26 cellular contexts compared by ENCODE assay signal in genomic region chr3:61863579-61863978, GRCh38.
"Had no signal": no experiment of that assay in that cellular context is flagged by ENCODE, and none has a peak within 500 bp of the region (broad histone marks: within the 10 kb centered on the region; RNA-seq: fewer than 3 reads in every experiment).

No MANE protein-coding gene starts in this region.

- H3K36me3 ChIP-seq: brain microvascular endothelial cell, esophagus muscularis mucosa, gastrocnemius medialis had no signal

- DNase-seq: activated CD4-positive, alpha-beta T cell treated with anti-CD3 and anti-CD28 coated beads for 36 hours; activated CD4-positive, alpha-beta T cell treated with anti-CD3 and anti-CD28 coated beads, Interleukin-2, amount 10 ng/mL, durations not matched to agents 24 days and 14 days; activated CD4-positive, alpha-beta T cell treated with anti-CD3 and anti-CD28 coated beads, Interleukin-2, amount 50 U/mL, for 4 hours; activated CD4-positive, CD25-positive, alpha-beta regulatory T cell; activated CD4-positive, CD25-positive, alpha-beta regulatory T cell treated with anti-CD3 and anti-CD28 coated beads, Interleukin-2, amount 50 U/mL, for 72 hours; activated CD8-positive, alpha-beta memory T cell treated with anti-CD3 and anti-CD28 coated beads for 24 hours; activated CD8-positive, alpha-beta T cell treated with anti-CD3 and anti-CD28 coated beads for 36 hours; activated effector memory CD4-positive, alpha-beta T cell treated with Interleukin-2 at 50 U/mL for 16 hours; activated gamma-delta T cell treated with Interleukin-2 at 50 U/mL for 16 hours; activated naive CD4-positive, alpha-beta T cell treated with anti-CD3 and anti-CD28 coated beads, Interleukin-2, amount 50 U/mL, for 16 hours; activated naive CD4-positive, alpha-beta T cell treated with Interleukin-2 at 50 U/mL for 16 hours; activated T-cell treated with anti-CD3 and anti-CD28 coated beads, Interleukin-2, amount 50 U/mL, for 4 hours; amniotic stem cell; anterior cingulate cortex; brain microvascular endothelial cell; dorsolateral prefrontal cortex; effector memory CD4-positive, alpha-beta T cell; endodermal cell; erythroblast; foreskin keratinocyte; gastrocnemius medialis; T-helper 2 cell had no signal

- FAIRE-seq: bronchial epithelial cell had no signal

- H3K4me1 ChIP-seq: foreskin keratinocyte had no signal

- H3K27me3 ChIP-seq: brain microvascular endothelial cell, dorsolateral prefrontal cortex, esophagus muscularis mucosa, foreskin keratinocyte, gastrocnemius medialis had no signal

- ATAC-seq: activated CD4-positive, alpha-beta T cell treated with anti-CD3 and anti-CD28 coated beads for 36 hours; activated CD8-positive, alpha-beta T cell treated with anti-CD3 and anti-CD28 coated beads for 36 hours; activated T-cell treated with anti-CD3 and anti-CD28 coated beads, Interleukin-2, amount 50 U/mL, for 4 hours; activated T-helper 17 cell treated with anti-CD3 and anti-CD28 coated beads, Interleukin-2, amount 50 U/mL, for 72 hours; foreskin keratinocyte; gastrocnemius medialis had no signal

- H3K27ac ChIP-seq: brain microvascular endothelial cell, coronary artery, dorsolateral prefrontal cortex, esophagus muscularis mucosa, foreskin keratinocyte, gastrocnemius medialis had no signal

- H3K9me3 ChIP-seq: esophagus muscularis mucosa, gastrocnemius medialis had no signal

- H3K4me3 ChIP-seq: coronary artery, dorsolateral prefrontal cortex, esophagus muscularis mucosa, gastrocnemius medialis had no signal
